In the genomic region with DNA sequence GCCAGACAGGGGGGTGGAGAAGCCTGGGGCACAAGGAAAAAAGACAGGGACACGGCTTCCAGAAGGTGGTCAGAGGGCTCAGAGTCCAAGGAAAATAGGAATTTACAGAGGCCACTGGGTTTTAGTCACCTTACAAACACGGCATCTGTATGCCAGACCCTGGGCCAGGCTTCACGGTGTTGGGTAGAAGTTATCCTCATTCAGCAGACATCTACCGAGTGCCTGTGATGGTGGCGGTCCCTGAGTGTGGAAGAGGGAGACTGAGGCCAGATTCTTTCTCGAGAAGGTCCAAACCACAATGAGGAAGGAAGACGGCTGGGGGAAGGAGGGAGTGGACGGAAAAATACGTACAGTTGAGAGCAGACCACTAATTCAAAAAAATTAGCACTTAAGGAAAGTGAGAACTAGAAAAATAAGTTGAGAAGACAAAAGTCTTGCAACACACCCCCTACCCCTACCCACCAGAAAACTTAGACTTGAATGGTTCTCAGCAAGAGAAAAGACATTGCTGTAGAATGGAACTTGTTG, we compare ENCODE assay signal across 8 cellular contexts. TPM values are rescaled to one million over a fixed set of nuclear protein-coding genes. Genes with fewer than 3 reads are reported as not detected.
DNase-seq lines count a peak whose midpoint lies in the region; ATAC-seq and TF ChIP-seq lines count a peak whose summit lies in the region.

No MANE protein-coding gene starts in this region.

- TF ChIP-seq POLR2A in vagina (IDR thresholded peaks at IDR 0.05): no peak

- H3K36me3 Mint-ChIP-seq in stimulated activated naive CD8-positive, alpha-beta T cell treated with anti-CD3 and anti-CD28 coated beads, Interleukin-15, Interleukin-2, amounts not matched to agents 100 ng/mL and 50 ng/mL, for 24 hours (ENCODE audit: low read depth): peaks cover 36% of the 10 kb centered on the region

- H3K27me3 ChIP-seq in ascending aorta (no peaks in the 10 kb centered on the region), mononuclear cell (ENCODE audit: insufficient read depth, low read length) (no peaks in the 10 kb centered on the region), vagina (no peaks in the 10 kb centered on the region)

- H3K36me3 ChIP-seq in ascending aorta (peaks cover 23 to 36% of the 10 kb centered on the region in 2 donors), vagina (peaks cover 0 to 12% of the 10 kb centered on the region in 2 donors)

- peak overlapping the region; percentile 98 for H3K4me3 Mint-ChIP-seq in stimulated activated naive CD8-positive, alpha-beta T cell treated with anti-CD3 and anti-CD28 coated beads, Interleukin-15, Interleukin-2, amounts not matched to agents 100 ng/mL and 50 ng/mL, for 24 hours

- H3K27me3 Mint-ChIP-seq in stimulated activated naive CD8-positive, alpha-beta T cell treated with anti-CD3 and anti-CD28 coated beads, Interleukin-15, Interleukin-2, amounts not matched to agents 100 ng/mL and 50 ng/mL, for 24 hours: no peaks in the 10 kb centered on the region

- no peaks in the 10 kb centered on the region for H3K9me3 Mint-ChIP-seq in stimulated activated naive CD8-positive, alpha-beta T cell treated with anti-CD3 and anti-CD28 coated beads, Interleukin-15, Interleukin-2, amounts not matched to agents 100 ng/mL and 50 ng/mL, for 24 hours

- H3K27ac ChIP-seq in ascending aorta (peak overlapping the region; percentile 99), vagina (peak overlapping the region; percentile 100)

- intact Hi-C loops in ascending aorta (cut with DNase I): no loop called here
- intact Hi-C loops in vagina (cut with DNase I): no loop called here

- ATAC-seq in stimulated activated naive CD8-positive, alpha-beta T cell treated with anti-CD3 and anti-CD28 coated beads, Interleukin-15, Interleukin-2, amounts not matched to agents 100 U/mL and 50 U/mL, for 24 hours: no peak
- ATAC-seq in GM21367 (IDR thresholded peaks at IDR 0.05; ENCODE audit: unreplicated experiment): no peak

- H3K4me1 ChIP-seq in ascending aorta (peaks cover 12 to 21% of the 10 kb centered on the region in 2 donors), mononuclear cell (ENCODE audit: insufficient read depth, low read length) (peaks cover 79% of the 10 kb centered on the region), vagina (peaks cover 49% of the 10 kb centered on the region)

- H3K9me3 ChIP-seq in ascending aorta (no peaks in the 10 kb centered on the region), mononuclear cell (ENCODE audit: low read depth, low read length) (no peaks in the 10 kb centered on the region), vagina (no peaks in the 10 kb centered on the region)

- DNase-seq in stimulated activated naive CD8-positive, alpha-beta T cell treated with anti-CD3 and anti-CD28 coated beads, Interleukin-15, Interleukin-2, amounts not matched to agents 100 U/mL and 50 U/mL, for 24 hours: no peak
- no peak for DNase-seq in ascending aorta (ENCODE audit: low spot score in 2 of 2)
- no peak for DNase-seq in vagina (ENCODE audit: extremely low spot score in 2 of 2)
- no peak for DNase-seq in NCI-H2196 (lab: John Stamatoyannopoulos, UW; ENCODE audit: unreplicated experiment)
- no peak for DNase-seq in NCI-H446 treated with DMSO at 0.1 percent for 48 hours (lab: John Stamatoyannopoulos, UW)

- H3K4me3 ChIP-seq in ascending aorta (peak overlapping the region; percentile 36 to 90), mononuclear cell (ENCODE audit: low read length) (peak overlapping the region; percentile 63), vagina (peak overlapping the region; percentile 39 to 100)

- H3K27ac Mint-ChIP-seq in stimulated activated naive CD8-positive, alpha-beta T cell treated with anti-CD3 and anti-CD28 coated beads, Interleukin-15, Interleukin-2, amounts not matched to agents 100 ng/mL and 50 ng/mL, for 24 hours: peak overlapping the region; percentile 97

- H3K4me1 Mint-ChIP-seq in stimulated activated naive CD8-positive, alpha-beta T cell treated with anti-CD3 and anti-CD28 coated beads, Interleukin-15, Interleukin-2, amounts not matched to agents 100 ng/mL and 50 ng/mL, for 24 hours (ENCODE audit: low read depth): peaks cover 71% of the 10 kb centered on the region

- TF ChIP-seq CTCF in ascending aorta (IDR thresholded peaks at IDR 0.05): no peak
- TF ChIP-seq CTCF in vagina (IDR thresholded peaks at IDR 0.05): no peak

RNA-seq across cellular contexts. Expression of a gene that starts 0.9 kb away (rescaled TPM):
- total RNA-seq in ascending aorta (219 TPM), mononuclear cell (842 TPM), vagina (191 TPM)

RNA-seq across cellular contexts. Expression of a gene that starts 46.5 kb away (rescaled TPM):
- total RNA-seq in ascending aorta: 92.3 TPM
- total RNA-seq in mononuclear cell: not detected
- 80.3 TPM for total RNA-seq in vagina

Comparison
In these comparisons a context has a peak if more than half of its experiments do, and no peak if none do; other contexts are left out.
1. RNA of a gene that starts 46.5 kb away (total RNA-seq): 92.3 TPM in ascending aorta (single experiment) and 80.3 TPM in vagina (single experiment); not detected in mononuclear cell (single experiment); every median in the first group is over 10 times any median in the second.
2. Peak in every context shown above with its lines, with median percentiles within 50 percentile points of each other: H3K4me3 ChIP-seq.